ENCODE assay signal across 12 cellular contexts in genomic region chr19:17021793-17022590, GRCh38. TPM values are rescaled to one million over a fixed set of nuclear protein-coding genes. Genes with fewer than 3 reads are reported as not detected.
DNase-seq lines count a peak whose midpoint lies in the region; ATAC-seq, FAIRE-seq and TF ChIP-seq lines count a peak whose summit lies in the region.
"Had no signal": no experiment of that assay in that cellular context is flagged by ENCODE, and none has a peak within 500 bp of the region (broad histone marks: within the 10 kb centered on the region; RNA-seq: fewer than 3 reads in every experiment).

No MANE protein-coding gene starts in this region.

- H3K9me3 ChIP-seq in K562 (replicated peaks; ENCODE audit: control insufficient read depth, insufficient read depth, low read depth, low read length) (peaks cover 2% of the 10 kb centered on the region; the same call in 1 of the 2 replicates), upper lobe of left lung (peaks cover 0 to 17% (median 0%) of the 10 kb centered on the region in 4 donors)
- H3K9me3 ChIP-seq: adrenal gland had no signal

- H3K9ac ChIP-seq in K562 (ENCODE audit: insufficient read depth in 1 of 2, low read depth in 2 of 2, low read length in 2 of 2) = no peak overlapping the region

- POLR2A ChIA-PET in K562 (lab: Yijun Ruan, JAX) = interaction anchor here (0.6 kb wide), 2 partner anchors 82 to 1024 kb away, joined by 3 to 4 read pairs; no protein-coding TSS in a partner anchor

- no peak overlapping the region for H2AFZ ChIP-seq in K562 (ENCODE audit: low read depth, low read length)

- WGBS in K562 (ENCODE audit: insufficient coverage, low coverage, missing lambda C conversion rate) = 2% methylated on average over 10 of the region's 12 CpGs
- 39 to 60% methylated on average over 5 to 6 of the region's 12 CpGs for WGBS in upper lobe of left lung, 2 donors

- no peak overlapping the region for H3K27ac ChIP-seq in K562 (ENCODE audit: extremely low read depth, low read depth, low read length)
- peak overlapping the region; percentile 24 to 83 (median 74) for H3K27ac ChIP-seq in upper lobe of left lung
- H3K27ac ChIP-seq: tibial artery had no signal

- TF ChIP-seq RAD21 in K562 (CRISPR knock-in tag; conservative IDR thresholded peaks at IDR 0.05 in 1 of 2, IDR thresholded peaks at IDR 0.05 in 1 of 2) = no peak

- no peaks in the 10 kb centered on the region for H3K79me2 ChIP-seq in K562 (ENCODE audit: control insufficient read depth, insufficient read depth, low read length)

- no peak for TF ChIP-seq EP300 in K562 (IDR thresholded peaks at IDR 0.05; ENCODE audit: low read length)
- peak in 1 of 4 donors; percentile 70 for TF ChIP-seq EP300 in upper lobe of left lung (IDR thresholded peaks at IDR 0.05)

- intact Hi-C loops in K562 (cut with micrococcal nuclease) = no loop called here

- TF ChIP-seq CTCF in K562 (IDR thresholded peaks at IDR 0.05 in 2 of 3, conservative IDR thresholded peaks at IDR 0.05 in 1 of 3; ENCODE audit: insufficient read depth in 2 of 3, low read depth in 1 of 3, low read length in 3 of 3) (no peak), upper lobe of left lung (IDR thresholded peaks at IDR 0.05) (no peak)

- no peak for ATAC-seq in K562
- peak; percentile 73 to 90 for ATAC-seq in upper lobe of left lung (ENCODE audit: low FRiP score in 2 of 2)
- ATAC-seq in GM19455 (IDR thresholded peaks at IDR 0.05; ENCODE audit: unreplicated experiment) = no peak
- no peak for ATAC-seq in HG02759 (IDR thresholded peaks at IDR 0.05; ENCODE audit: unreplicated experiment)
- ATAC-seq: T-cell had no signal

- no peaks in the 10 kb centered on the region for H3K36me3 ChIP-seq in K562 (ENCODE audit: control insufficient read depth, insufficient read depth, low read length)
- H3K36me3 ChIP-seq in upper lobe of left lung = no peaks in the 10 kb centered on the region
- H3K36me3 ChIP-seq: adrenal gland had no signal

- H3K4me3 ChIP-seq in K562 (no peak overlapping the region), upper lobe of left lung (no peak overlapping the region)
- H3K4me3 ChIP-seq: adrenal gland, tibial artery had no signal

- no peaks in the 10 kb centered on the region for H3K9me1 ChIP-seq in K562 (ENCODE audit: control insufficient read depth, insufficient read depth, low read length)

- CTCF ChIA-PET in K562 (lab: Yijun Ruan, JAX; ENCODE audit: low intra/inter-chr PET ratio) = no interaction called here

- no peak overlapping the region for H3K4me2 ChIP-seq in K562 (ENCODE audit: insufficient read depth, low read length)

- H3K27me3 ChIP-seq in K562 (ENCODE audit: control insufficient read depth in 2 of 2, insufficient read depth in 2 of 2, low read length in 2 of 2) (peaks cover 9 to 13% of the 10 kb centered on the region in 2 experiments; a peak in 3 of 5 replicates), upper lobe of left lung (no peaks in the 10 kb centered on the region)

- no TSS peak for BruUV-seq in K562 (replicated peaks; lab: Mats Ljungman, UMichigan)

- H3K4me1 ChIP-seq in K562 (replicated peaks in 1 of 2; ENCODE audit: control insufficient read depth in 2 of 2, insufficient read depth in 2 of 2, low read length in 2 of 2) (peaks cover 0 to 3% of the 10 kb centered on the region in 2 experiments; a peak in 2 of 5 replicates), upper lobe of left lung (peaks cover 22 to 43% (median 30%) of the 10 kb centered on the region in 4 donors)

- DNase-seq in KBM-7 = peak; percentile 59
- no peak for DNase-seq in K562 (ENCODE audit: extremely low read depth in 1 of 4, low spot score in 3 of 4)
- DNase-seq in iris pigment epithelial cell (ENCODE audit: low read depth) = peak; percentile 85
- peak in 1 of 2 donors; percentile 86 for DNase-seq in upper lobe of left lung
- no peak for DNase-seq in NCI-H748 (lab: John Stamatoyannopoulos, UW; ENCODE audit: unreplicated experiment)
- DNase-seq in NCI-H1092 (lab: John Stamatoyannopoulos, UW) = no peak
- DNase-seq: NCI-H526, T-cell had no signal

- no peaks in the 10 kb centered on the region for H4K20me1 ChIP-seq in K562 (replicated peaks; ENCODE audit: control insufficient read depth, insufficient read depth, low read length)

- no peak for TF ChIP-seq POLR2A in K562 (conservative IDR thresholded peaks at IDR 0.05)
- TF ChIP-seq POLR2A in upper lobe of left lung (IDR thresholded peaks at IDR 0.05) = peak in 1 of 4 donors; percentile 30

- in situ Hi-C loops in KBM-7 (cut with MboI; ENCODE audit: low pct_unique_long_range_greater_than_20kb, low sequenced_read_pairs) (no loop called here), K562 (cut with MboI) (no loop called here)

- FAIRE-seq in K562 (lab: Jason Lieb, UNC) = no peak

TF ChIP-seq in K562, 482 proteins besides CTCF, POLR2A, EP300 and RAD21:
- TF ChIP-seq CEBPB (tag; IDR thresholded peaks at IDR 0.05) = peak; percentile 20; the same call in 1 of the 2 replicates
- TF ChIP-seq ZNF780A (CRISPR knock-in tag; IDR thresholded peaks at IDR 0.05) = no peak
- TF ChIP-seq CHCHD3 (CRISPR knock-in tag; IDR thresholded peaks at IDR 0.05) = no peak
- TF ChIP-seq ZNF239 (CRISPR knock-in tag; IDR thresholded peaks at IDR 0.05) = no peak
- no peak for TF ChIP-seq ZFP1 (CRISPR knock-in tag; IDR thresholded peaks at IDR 0.05)

RNA-seq across cellular contexts. Expression of gene CPAMD8, which starts 4.6 kb away (rescaled TPM):
- total RNA-seq in K562 (2011; cell fraction: chromatin; rRNA removed; ENCODE audit: low replicate concordance) = 7.2 and 17.1 TPM in 2 replicates
- total RNA-seq in K562 (2011; cell fraction: nucleolus; rRNA removed) = 12.9 and 14.3 TPM in 2 replicates
- 12.8 and 15.2 TPM in 2 replicates for total RNA-seq in K562 (2011; cell fraction: nucleoplasm; rRNA removed)
- total RNA-seq in K562 (2014; rRNA removed) (1.3 and 2.1 TPM in 2 replicates), K562 (2014; rRNA removed; fragmentation: Illumina TruSeq; extraction: Trizol) (0.29 and 0.69 TPM in 2 replicates), K562 (2015; rRNA removed; fragmentation: Illumina TruSeq; extraction: Trizol) (0.62 and 0.64 TPM in 2 replicates), K562 (2021) (1.5 and 2.0 TPM in 2 replicates), upper lobe of left lung (100 to 1,000 TPM in 1 of 6 donors, 10 to 100 TPM in 5; 35.8 to 262 (median 61.1) TPM)
- polyA plus RNA-seq in K562 (2011; rRNA removed) (1.7 and 3.0 TPM in 2 replicates), K562 (2014; fragmentation: Illumina TruSeq; extraction: Trizol) (1.1 and 1.9 TPM in 2 replicates), K562 (2014; fragmentation: Nextera tagmentation; extraction: Ambion mirVana) (under 1 TPM; 0.20 TPM), K562 (2014; rRNA removed) (1.8 and 2.1 TPM in 2 replicates)
- polyA plus RNA-seq in K562 (2011; cell fraction: cytosol; rRNA removed) = 3.3 and 4.3 TPM in 2 replicates
- 7.2 and 7.8 TPM in 2 replicates for polyA plus RNA-seq in K562 (2011; cell fraction: nucleus; rRNA removed)
- polyA plus RNA-seq in K562 (2012) = 2.8 and 4.4 TPM in 2 replicates
- polyA minus RNA-seq in K562 (2011; rRNA and poly(A)+ RNA removed) = 1.4 and 2.1 TPM in 2 replicates
- 1.1 and 4.8 TPM in 2 replicates for polyA minus RNA-seq in K562 (2011; cell fraction: cytosol; rRNA and poly(A)+ RNA removed)
- 2.7 and 5.3 TPM in 2 replicates for polyA minus RNA-seq in K562 (2011; cell fraction: nucleus; rRNA and poly(A)+ RNA removed)

RNA-seq across cellular contexts. Expression of gene HAUS8, which starts 53.3 kb away (rescaled TPM):
- 66.7 and 93.9 TPM in 2 replicates for total RNA-seq in K562 (2011; cell fraction: chromatin; rRNA removed; ENCODE audit: low replicate concordance)
- 51.6 and 54.4 TPM in 2 replicates for total RNA-seq in K562 (2011; cell fraction: nucleolus; rRNA removed)
- 56.7 and 58.4 TPM in 2 replicates for total RNA-seq in K562 (2011; cell fraction: nucleoplasm; rRNA removed)
- 23.3 and 28.2 TPM in 2 replicates for total RNA-seq in K562 (2014; rRNA removed)
- 20.5 and 22.1 TPM in 2 replicates for total RNA-seq in K562 (2014; rRNA removed; fragmentation: Illumina TruSeq; extraction: Trizol)
- 22.6 and 22.8 TPM in 2 replicates for total RNA-seq in K562 (2015; rRNA removed; fragmentation: Illumina TruSeq; extraction: Trizol)
- total RNA-seq in K562 (2021) = 44.8 and 49.9 TPM in 2 replicates
- polyA plus RNA-seq in K562 (2011; rRNA removed) = 36.0 and 37.0 TPM in 2 replicates
- polyA plus RNA-seq in K562 (2011; cell fraction: cytosol; rRNA removed) = 21.9 and 29.0 TPM in 2 replicates
- polyA plus RNA-seq in K562 (2011; cell fraction: nucleus; rRNA removed) = 44.9 and 51.5 TPM in 2 replicates
- polyA plus RNA-seq in K562 (2012) = 22.9 and 35.2 TPM in 2 replicates
- polyA plus RNA-seq in K562 (2014; fragmentation: Illumina TruSeq; extraction: Trizol) = 34.9 and 38.9 TPM in 2 replicates
- 10 to 100 TPM; 34.5 to 53.2 TPM for polyA plus RNA-seq in K562 (2014; fragmentation: Nextera tagmentation; extraction: Ambion mirVana)
- 39.6 and 45.1 TPM in 2 replicates for polyA plus RNA-seq in K562 (2014; rRNA removed)
- polyA minus RNA-seq in K562 (2011; rRNA and poly(A)+ RNA removed) = 20.4 and 22.9 TPM in 2 replicates
- polyA minus RNA-seq in K562 (2011; cell fraction: cytosol; rRNA and poly(A)+ RNA removed) = 18.8 and 19.5 TPM in 2 replicates
- polyA minus RNA-seq in K562 (2011; cell fraction: nucleus; rRNA and poly(A)+ RNA removed) = 14.0 and 19.4 TPM in 2 replicates
- total RNA-seq in upper lobe of left lung = 10 to 100 TPM in 2 of 6 donors, 1 to 10 TPM in 4; 4.9 to 21.0 (median 8.7) TPM

RNA-seq across cellular contexts. Expression of gene MYO9B, which starts 53.6 kb away (rescaled TPM):
- total RNA-seq in K562 (2011; cell fraction: chromatin; rRNA removed; ENCODE audit: low replicate concordance) = 236 and 527 TPM in 2 replicates
- total RNA-seq in K562 (2011; cell fraction: nucleolus; rRNA removed) = 224 and 226 TPM in 2 replicates
- 197 and 205 TPM in 2 replicates for total RNA-seq in K562 (2011; cell fraction: nucleoplasm; rRNA removed)
- total RNA-seq in K562 (2014; rRNA removed) (31.7 and 48.0 TPM in 2 replicates), K562 (2014; rRNA removed; fragmentation: Illumina TruSeq; extraction: Trizol) (17.5 and 18.5 TPM in 2 replicates), K562 (2015; rRNA removed; fragmentation: Illumina TruSeq; extraction: Trizol) (23.0 and 23.5 TPM in 2 replicates), K562 (2021) (66.5 and 77.6 TPM in 2 replicates), upper lobe of left lung (100 to 1,000 TPM in 4 of 6 donors, 10 to 100 TPM in 2; 72.3 to 408 (median 146) TPM)
- polyA plus RNA-seq in K562 (2011; rRNA removed) (18.7 and 38.8 TPM in 2 replicates), K562 (2014; fragmentation: Illumina TruSeq; extraction: Trizol) (33.1 and 34.3 TPM in 2 replicates), K562 (2014; fragmentation: Nextera tagmentation; extraction: Ambion mirVana) (1 to 10 TPM; 2.4 to 3.0 TPM), K562 (2014; rRNA removed) (36.3 and 41.4 TPM in 2 replicates)
- polyA plus RNA-seq in K562 (2011; cell fraction: cytosol; rRNA removed) = 18.1 and 19.7 TPM in 2 replicates
- polyA plus RNA-seq in K562 (2011; cell fraction: nucleus; rRNA removed) = 257 and 300 TPM in 2 replicates
- polyA plus RNA-seq in K562 (2012) = 42.8 and 67.6 TPM in 2 replicates
- polyA minus RNA-seq in K562 (2011; rRNA and poly(A)+ RNA removed) = 30.7 and 36.0 TPM in 2 replicates
- 38.7 and 60.5 TPM in 2 replicates for polyA minus RNA-seq in K562 (2011; cell fraction: cytosol; rRNA and poly(A)+ RNA removed)
- 78.2 and 87.4 TPM in 2 replicates for polyA minus RNA-seq in K562 (2011; cell fraction: nucleus; rRNA and poly(A)+ RNA removed)

Comparison
In these comparisons a context has a peak if more than half of its experiments do, and no peak if none do; other contexts are left out.
1. DNase-seq: peak in KBM-7 (single experiment) and iris pigment epithelial cell (single experiment); none in K562 (0 of 4), NCI-H748 (single experiment) and NCI-H1092 (single experiment).
2. ATAC-seq: peak in upper lobe of left lung (2 of 2); none in K562 (single experiment), GM19455 (single experiment) and HG02759 (single experiment).